Comparison of ENCODE assay signal across 16 cellular contexts in genomic region chr3:108346301-108346989, GRCh38. TPM values are rescaled to one million over a fixed set of nuclear protein-coding genes. Genes with fewer than 3 reads are reported as not detected.
A peak's percentile ranks its signal among the peaks of the same experiment; 100 is the strongest.
DNase-seq lines count a peak whose midpoint lies in the region; TF ChIP-seq lines count a peak whose summit lies in the region.
"Had no signal": no experiment of that assay in that cellular context is flagged by ENCODE, and none has a peak within 500 bp of the region (broad histone marks: within the 10 kb centered on the region; RNA-seq: fewer than 3 reads in every experiment).

No MANE protein-coding gene starts in this region.

- no peak overlapping the region for H3K4me3 ChIP-seq in fibroblast of the aortic adventitia (ENCODE audit: low read depth, low read length)

- TF ChIP-seq CTCF in fibroblast of the aortic adventitia (IDR thresholded peaks at IDR 0.05; ENCODE audit: insufficient read depth, low read length): no peak

- peak; percentile 35 for DNase-seq in NCI-H2171 treated with DMSO at 0.1 percent for 48 hours (lab: John Stamatoyannopoulos, UW)
- no peak for DNase-seq in NCI-H2171 (lab: John Stamatoyannopoulos, UW)
- DNase-seq in SIG-M5 treated with dmso at 0.1 percent for 504 hours (lab: John Stamatoyannopoulos, UW; ENCODE audit: unreplicated experiment): peak; percentile 92
- DNase-seq in fibroblast of the aortic adventitia (ENCODE audit: low read depth): peak; percentile 44
- DNase-seq in activated CD4-positive, alpha-beta T cell treated with anti-CD3 and anti-CD28 coated beads for 4 hours: no peak
- DNase-seq in occipital lobe (lab: John Stamatoyannopoulos, UW): no peak
- no peak for DNase-seq in DMS 273 (lab: John Stamatoyannopoulos, UW; ENCODE audit: unreplicated experiment)
- no peak for DNase-seq in DMS53 (lab: John Stamatoyannopoulos, UW)
- DNase-seq: 8988T, C1 segment of cervical spinal cord, hypothalamus, mesenchymal stem cell, NCI-H2029, NCI-H524 treated with DMSO at 0.1 percent for 48 hours had no signal

RNA-seq across cellular contexts. Expression of gene HHLA2, which starts 50.1 kb away (rescaled TPM):
- total RNA-seq in fibroblast of the aortic adventitia (ENCODE audit: low replicate concordance) (not detected in 2 replicates), occipital lobe (not detected)
- total RNA-seq: H4, MCF 10A had no signal

Comparison
In these comparisons a context has a peak if more than half of its experiments do, and no peak if none do; other contexts are left out.
1. DNase-seq: peak in NCI-H2171 treated with DMSO at 0.1 percent for 48 hours (single experiment), SIG-M5 treated with dmso at 0.1 percent for 504 hours (single experiment) and fibroblast of the aortic adventitia (single experiment); none in NCI-H2171 (single experiment), activated CD4-positive, alpha-beta T cell treated with anti-CD3 and anti-CD28 coated beads for 4 hours (0 of 2), occipital lobe (single experiment), DMS 273 (single experiment) and DMS53 (single experiment).